In the genomic region with DNA sequence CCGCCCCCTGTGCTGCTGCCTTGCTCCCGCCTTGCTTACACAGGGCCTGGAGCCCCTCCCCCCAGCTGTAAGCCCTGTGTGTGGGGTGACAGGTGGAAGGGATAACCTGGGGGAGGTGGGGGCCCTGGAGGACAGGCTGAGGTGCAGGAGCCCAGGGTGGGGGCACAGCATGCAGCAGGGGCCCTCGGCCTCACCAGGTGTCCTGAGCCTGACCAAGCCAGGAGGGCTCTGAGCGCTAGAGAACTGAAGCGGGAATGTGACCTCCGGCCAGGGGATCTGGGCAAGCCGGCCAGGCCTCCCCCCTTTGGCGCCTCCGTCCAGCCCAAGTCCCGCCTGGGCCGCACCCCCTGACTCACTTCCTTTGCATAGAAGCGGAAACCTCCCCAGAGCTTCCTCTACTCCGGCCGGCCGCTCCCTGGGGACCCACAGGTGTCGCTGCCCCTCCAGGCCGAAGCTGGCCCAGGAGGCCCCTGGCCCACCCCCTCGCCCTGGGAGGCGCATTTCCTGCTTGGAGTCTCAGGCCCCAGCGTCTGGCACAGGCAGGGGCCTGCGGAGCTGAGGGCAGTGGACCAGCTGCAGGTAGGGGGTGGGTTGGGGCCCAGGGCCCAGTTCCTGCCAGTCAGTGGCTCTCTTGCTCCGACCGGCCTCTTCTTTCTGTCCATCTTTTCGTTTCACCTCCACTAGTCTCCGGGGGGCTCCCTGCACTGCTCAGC, we compare ENCODE assay signal across 8 cellular contexts. TPM values are rescaled to one million over a fixed set of nuclear protein-coding genes. Genes with fewer than 3 reads are reported as not detected.
A peak's percentile ranks its signal among the peaks of the same experiment; 100 is the strongest.
DNase-seq lines count a peak whose midpoint lies in the region; ATAC-seq and TF ChIP-seq lines count a peak whose summit lies in the region.

TSS of gene TOR4A (plus strand) at position 398 of the 713 bp plus-strand sequence. CDS start 964 bp downstream, outside the sequence.

- H3K9me3 ChIP-seq in colonic mucosa, result no peaks in the 10 kb centered on the region
- H3K9me3 ChIP-seq in stomach, result no peaks in the 10 kb centered on the region

- WGBS in stomach, 5 donors, result 3 to 17% (median 5%) methylated on average over 10 to 25 of the region's 25 CpGs

- peak within 1 kb of the TSS; percentile 90 for H3K27ac ChIP-seq in colonic mucosa
- peak within 1 kb of the TSS; percentile 88 to 95 (median 95) for H3K27ac ChIP-seq in stomach

- intact Hi-C loops in colonic mucosa (cut with DNase I) (no loop called here), left colon (cut with DNase I, micrococcal nuclease) (no loop called here), stomach (cut with DNase I; ENCODE audit: low total_unique reads) (no loop called here)

- ATAC-seq in HG03064 (IDR thresholded peaks at IDR 0.05; ENCODE audit: low read depth, unreplicated experiment), result peak; percentile 68
- peak; percentile 75 for ATAC-seq in left colon

- peak within 1 kb of the TSS; percentile 84 to 97 for H3K9ac ChIP-seq in colonic mucosa (ENCODE audit: low read depth in 2 of 2, low read length in 2 of 2)

- DNase-seq in AG10803 (ENCODE audit: low read depth) (peak; percentile 73), colonic mucosa (peak; percentile 94), left colon (peak; percentile 93 to 94), stomach (peak; percentile 92), hippocampal formation (lab: John Stamatoyannopoulos, UW) (no peak)

- TF ChIP-seq CTCF in AG10803 (conservative IDR thresholded peaks at IDR 0.05; ENCODE audit: low read length), result no peak
- peak; percentile 12 for TF ChIP-seq CTCF in colonic mucosa (IDR thresholded peaks at IDR 0.05)
- peak in 2 of 7 experiments; percentile 13 to 48 for TF ChIP-seq CTCF in stomach (IDR thresholded peaks at IDR 0.05)

- peaks cover 15% of the 10 kb centered on the region for H3K4me1 ChIP-seq in colonic mucosa
- H3K4me1 ChIP-seq in stomach, result peaks cover 67 to 98% (median 86%) of the 10 kb centered on the region in 4 donors

- no peak for TF ChIP-seq EP300 in stomach (IDR thresholded peaks at IDR 0.05)

- H3K27me3 ChIP-seq in colonic mucosa (no peaks in the 10 kb centered on the region), stomach (peaks cover 0 to 58% (median 0%) of the 10 kb centered on the region in 3 donors)

- H3K4me3 ChIP-seq in AG10803 (ENCODE audit: low read length), result peak within 1 kb of the TSS; percentile 73
- H3K4me3 ChIP-seq in colonic mucosa, result peak within 1 kb of the TSS; percentile 55
- peak within 1 kb of the TSS; percentile 47 to 66 (median 56) for H3K4me3 ChIP-seq in stomach

- TF ChIP-seq POLR2A in GM18526 (IDR thresholded peaks at IDR 0.05; ENCODE audit: extremely low read depth, insufficient read length) (peak; percentile 52), Raji (IDR thresholded peaks at IDR 0.05; ENCODE audit: insufficient read depth, low read depth, low read length) (peak; percentile 37), stomach (IDR thresholded peaks at IDR 0.05) (peak in 1 of 4 donors; percentile 11)

- no peaks in the 10 kb centered on the region for H3K36me3 ChIP-seq in colonic mucosa
- peaks cover 19 to 50% (median 43%) of the 10 kb centered on the region in 4 donors for H3K36me3 ChIP-seq in stomach

RNA-seq across cellular contexts. Expression of gene TOR4A, which starts in this region (rescaled TPM):
- 10 to 100 TPM; 57.1 to 63.9 TPM for total RNA-seq in colonic mucosa
- total RNA-seq in left colon, result 10 to 100 TPM; 59.3 to 60.8 TPM
- 100 to 1,000 TPM in 1 of 5 donors, 10 to 100 TPM in 3, 1 to 10 TPM in 1; 9.9 to 180 (median 29.9) TPM for total RNA-seq in stomach
- polyA plus RNA-seq in stomach, result 1 to 10 TPM; 5.9 to 8.9 (median 6.0) TPM

Comparison
In these comparisons a context has a peak if more than half of its experiments do, and no peak if none do; other contexts are left out.
1. DNase-seq: peak in AG10803 (single experiment), colonic mucosa (single experiment), left colon (2 of 2) and stomach (single experiment); none in hippocampal formation (0 of 2).
2. Peak in every context shown above with its lines, with median percentiles within 50 percentile points of each other: H3K4me3 ChIP-seq.